ENCODE assay signal across 10 cellular contexts in the genomic region with DNA sequence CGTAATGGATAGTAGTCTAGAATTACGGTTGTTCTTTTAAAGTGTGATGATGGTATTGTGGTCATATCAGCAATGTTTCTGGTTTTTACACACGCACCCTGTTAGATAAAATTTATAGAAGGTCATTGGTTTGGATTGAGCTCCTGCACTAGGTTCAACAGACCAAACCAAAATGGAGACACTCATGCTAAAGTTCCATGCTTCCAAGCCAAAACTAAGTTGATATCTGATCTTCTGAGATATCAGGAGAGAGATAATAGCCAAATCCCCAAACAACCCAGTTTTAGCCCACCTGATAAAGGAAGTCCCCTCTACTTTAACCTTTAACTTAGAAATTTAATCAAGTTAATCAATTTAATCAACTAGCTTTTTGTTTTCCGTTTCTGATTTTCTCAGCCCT. TPM values are rescaled to one million over a fixed set of nuclear protein-coding genes. Genes with fewer than 3 reads are reported as not detected.
DNase-seq lines count a peak whose midpoint lies in the region; ATAC-seq and TF ChIP-seq lines count a peak whose summit lies in the region.
"Had no signal": no experiment of that assay in that cellular context is flagged by ENCODE, and none has a peak within 500 bp of the region (broad histone marks: within the 10 kb centered on the region; RNA-seq: fewer than 3 reads in every experiment).

No MANE protein-coding gene starts in this region.

- POLR2A ChIA-PET in AG04450 (lab: Yijun Ruan, JAX): interaction anchor here (0.6 to 3.0 kb wide), 5 partner anchors 11 to 68 kb away, joined by 3 to 25 read pairs (median 5); a partner anchor contains a TSS

- CTCF ChIA-PET in AG04450 (lab: Charles Lee): interaction anchor here (1.0 to 3.7 kb wide), 3 partner anchors 9 to 128 kb away, joined by 3 to 53 read pairs (median 9); a partner anchor contains a TSS

- H3K4ac ChIP-seq in mesendoderm (ENCODE audit: low read depth, low read length): no peak overlapping the region

- H3K4me3 ChIP-seq in AG04450 (ENCODE audit: low read depth, low read length) (peak overlapping the region; percentile 97), HUES6 (ENCODE audit: low read depth, low read length) (peak overlapping the region; percentile 93), astrocyte of the cerebellum (ENCODE audit: low read depth, low read length) (peak overlapping the region; percentile 93), mesendoderm (ENCODE audit: low read length) (no peak overlapping the region)

- H3K56ac ChIP-seq in mesendoderm (ENCODE audit: low read length): no peak overlapping the region

- no peak for ATAC-seq in GM21717 (IDR thresholded peaks at IDR 0.05; ENCODE audit: unreplicated experiment)
- ATAC-seq in HG02798 (IDR thresholded peaks at IDR 0.05; ENCODE audit: poor library complexity, unreplicated experiment): no peak
- ATAC-seq in GM19324 (IDR thresholded peaks at IDR 0.05; ENCODE audit: low FRiP score, unreplicated experiment): no peak
- no peak for ATAC-seq in GM21786 (IDR thresholded peaks at IDR 0.05; ENCODE audit: unreplicated experiment)

- H3K23ac ChIP-seq in mesendoderm (ENCODE audit: low read length): no peak overlapping the region

- H4K5ac ChIP-seq in mesendoderm (ENCODE audit: low read length): no peak overlapping the region

- H3K27ac ChIP-seq in AG04450 (ENCODE audit: low read depth, low read length): no peak overlapping the region
- no peak overlapping the region for H3K27ac ChIP-seq in HUES6 (ENCODE audit: low read depth, low read length)
- no peak overlapping the region for H3K27ac ChIP-seq in mesendoderm (ENCODE audit: low read depth, low read length)

- no CpG with 5 or more reads among the region's 4 CpGs for WGBS in mesendoderm (ENCODE audit: extremely low coverage, insufficient coverage, low lambda C conversion rate)

- no peak overlapping the region for H3K18ac ChIP-seq in mesendoderm (ENCODE audit: low read length)

- TF ChIP-seq CTCF in AG04450 (IDR thresholded peaks at IDR 0.05; ENCODE audit: low read depth, low read length) (no peak), astrocyte of the cerebellum (IDR thresholded peaks at IDR 0.05; ENCODE audit: low read depth, low read length, missing control alignments) (no peak)

- no peaks in the 10 kb centered on the region for H3K9me3 ChIP-seq in AG04450 (ENCODE audit: control insufficient read depth, insufficient read depth, low read length)
- no peaks in the 10 kb centered on the region for H3K9me3 ChIP-seq in HUES6 (ENCODE audit: control insufficient read depth, insufficient read depth, low read depth, low read length)
- H3K9me3 ChIP-seq: transverse colon had no signal

- no peak overlapping the region for H2BK15ac ChIP-seq in mesendoderm (replicated peaks; ENCODE audit: low read depth)

- no peak overlapping the region for H2BK120ac ChIP-seq in mesendoderm (ENCODE audit: low read depth, low read length)

- no peak overlapping the region for H4K8ac ChIP-seq in mesendoderm (ENCODE audit: low read depth, low read length)

- H3K4me2 ChIP-seq in mesendoderm (ENCODE audit: low read length): no peak overlapping the region

- no peaks in the 10 kb centered on the region for H3K27me3 ChIP-seq in AG04450 (ENCODE audit: control insufficient read depth, insufficient read depth, low read length)
- H3K27me3 ChIP-seq in HUES6 (ENCODE audit: control insufficient read depth, insufficient read depth, low read length): no peaks in the 10 kb centered on the region
- H3K27me3 ChIP-seq in mesendoderm (ENCODE audit: insufficient read depth, low read length, poor library complexity): no peaks in the 10 kb centered on the region
- H3K27me3 ChIP-seq: transverse colon had no signal

- H3K36me3 ChIP-seq in HUES6 (ENCODE audit: control insufficient read depth, insufficient read depth, low read length) (peaks cover 16% of the 10 kb centered on the region), mesendoderm (ENCODE audit: control insufficient read depth, insufficient read depth, low read length) (no peaks in the 10 kb centered on the region)

- no peak overlapping the region for H2BK5ac ChIP-seq in mesendoderm (ENCODE audit: low read length)

- H3K4me1 ChIP-seq in HUES6 (ENCODE audit: control insufficient read depth, insufficient read depth, low read length): peaks cover 15% of the 10 kb centered on the region; the same call in 1 of the 2 replicates
- H3K4me1 ChIP-seq in mesendoderm (ENCODE audit: control insufficient read depth, low read depth, low read length): peaks cover 2% of the 10 kb centered on the region

- H3K79me1 ChIP-seq in mesendoderm (ENCODE audit: low read length): peaks cover 3% of the 10 kb centered on the region

- H3K79me2 ChIP-seq in mesendoderm (ENCODE audit: control insufficient read depth, insufficient read depth, low read length): peaks cover 15% of the 10 kb centered on the region

- no peak for DNase-seq in AG04450 (ENCODE audit: low read depth, low spot score)
- no peak for DNase-seq in astrocyte of the cerebellum (ENCODE audit: low read depth)
- DNase-seq in mesendoderm: no peak
- DNase-seq: GDM1, transverse colon had no signal

- in situ Hi-C loops in astrocyte of the cerebellum (cut with HindIII; ENCODE audit: low sequenced_read_pairs): no loop called here

- no peak overlapping the region for H2AK5ac ChIP-seq in mesendoderm (ENCODE audit: low read length)

- H3K9ac ChIP-seq in HUES6 (ENCODE audit: low read length) (no peak overlapping the region), mesendoderm (ENCODE audit: low read length) (peak overlapping the region; percentile 15)

RNA-seq across cellular contexts. Expression of a gene that starts 1.2 kb away (rescaled TPM):
- 43.9 and 77.5 TPM in 2 replicates for polyA plus RNA-seq in AG04450 (2011; rRNA removed)
- polyA minus RNA-seq in AG04450 (2011; rRNA and poly(A)+ RNA removed): 47.7 and 79.8 TPM in 2 replicates
- polyA plus RNA-seq in mesendoderm (2013, experiment 1 of 2): 54.8 TPM
- 56.3 TPM for polyA plus RNA-seq in mesendoderm (2013, experiment 2 of 2)

RNA-seq across cellular contexts. Expression of a gene that starts 1.9 kb away (rescaled TPM):
- 0.31 and 0.35 TPM in 2 replicates for polyA plus RNA-seq in AG04450 (2011; rRNA removed)
- 0.22 and 0.32 TPM in 2 replicates for polyA minus RNA-seq in AG04450 (2011; rRNA and poly(A)+ RNA removed)
- 2.1 TPM for polyA plus RNA-seq in mesendoderm (2013, experiment 1 of 2)
- 2.8 TPM for polyA plus RNA-seq in mesendoderm (2013, experiment 2 of 2)

RNA-seq across cellular contexts. Expression of a gene that starts 11.8 kb away (rescaled TPM):
- polyA plus RNA-seq in AG04450 (2011; rRNA removed): 0.36 and 0.66 TPM in 2 replicates
- polyA minus RNA-seq in AG04450 (2011; rRNA and poly(A)+ RNA removed): 0.65 and 0.74 TPM in 2 replicates
- polyA plus RNA-seq in mesendoderm (2013, experiment 1 of 2): 20.3 TPM
- 20.4 TPM for polyA plus RNA-seq in mesendoderm (2013, experiment 2 of 2)

RNA-seq across cellular contexts. Expression of a gene that starts 51.4 kb away (rescaled TPM):
- 14.7 and 29.4 TPM in 2 replicates for polyA plus RNA-seq in AG04450 (2011; rRNA removed)
- 7.7 and 9.4 TPM in 2 replicates for polyA minus RNA-seq in AG04450 (2011; rRNA and poly(A)+ RNA removed)
- 7.1 TPM for polyA plus RNA-seq in mesendoderm (2013, experiment 1 of 2)
- 8.6 TPM for polyA plus RNA-seq in mesendoderm (2013, experiment 2 of 2)
